ENCODE assay signal across 1 cellular context in genomic region chr21:44419679-44420078, GRCh38.
TF ChIP-seq lines count a peak whose summit lies in the region.

No MANE protein-coding gene starts in this region.

TF ChIP-seq in K562, 482 proteins besides CTCF, POLR2A, EP300 and RAD21:
- TF ChIP-seq THRB (CRISPR knock-in tag; conservative IDR thresholded peaks at IDR 0.05) (0 out of 2 replicates have a peak, but pooled peaks have one; percentile 15), BHLHE40 (IDR thresholded peaks at IDR 0.05; ENCODE audit: low read length) (no peak), GTF2B (IDR thresholded peaks at IDR 0.05; ENCODE audit: extremely low read depth, insufficient read length) (no peak)
